1 cellular context compared by ENCODE assay signal in genomic region chr21:42195378-42196031, GRCh38.
TF ChIP-seq lines count a peak whose summit lies in the region.

No MANE protein-coding gene starts in this region.

TF ChIP-seq in IMR-90, 13 proteins besides CTCF, POLR2A, EP300 and RAD21 (continued from another document):
- TF ChIP-seq RFX5 (IDR thresholded peaks at IDR 0.05; ENCODE audit: low read depth, low read length), result no peak
